8 cellular contexts compared by ENCODE assay signal in genomic region chr15:75451202-75451673, GRCh38. TPM values are rescaled to one million over a fixed set of nuclear protein-coding genes. Genes with fewer than 3 reads are reported as not detected.
A peak's percentile ranks its signal among the peaks of the same experiment; 100 is the strongest.
DNase-seq lines count a peak whose midpoint lies in the region; ATAC-seq and TF ChIP-seq lines count a peak whose summit lies in the region.

No MANE protein-coding gene starts in this region.

- no peak for TF ChIP-seq POLR2A in prostate gland (IDR thresholded peaks at IDR 0.05)

- no peaks in the 10 kb centered on the region for H3K9me3 ChIP-seq in SJSA1 (replicated peaks)
- H3K9me3 ChIP-seq in prostate gland: no peaks in the 10 kb centered on the region

- peaks cover 19% of the 10 kb centered on the region for H3K36me3 ChIP-seq in SJSA1
- no peaks in the 10 kb centered on the region for H3K36me3 ChIP-seq in prostate gland

- H3K27me3 ChIP-seq in SJSA1 (replicated peaks): no peaks in the 10 kb centered on the region
- no peaks in the 10 kb centered on the region for H3K27me3 ChIP-seq in prostate gland (replicated peaks; ENCODE audit: insufficient read depth)

- peaks cover 30% of the 10 kb centered on the region for H3K4me1 ChIP-seq in SJSA1 (replicated peaks)
- peaks cover 11% of the 10 kb centered on the region for H3K4me1 ChIP-seq in prostate gland (replicated peaks)

- TF ChIP-seq CTCF in fibroblast of mammary gland (conservative IDR thresholded peaks at IDR 0.05; ENCODE audit: control insufficient read depth, insufficient read depth, low read depth, low read length) (no peak), prostate gland (IDR thresholded peaks at IDR 0.05) (no peak)

- WGBS in prostate gland: 0% methylated on average over 37 of the region's 45 CpGs

- H3K4me3 ChIP-seq in GM08714 (ENCODE audit: low read length): peak overlapping the region; percentile 81
- peak overlapping the region; percentile 51 for H3K4me3 ChIP-seq in SJSA1
- H3K4me3 ChIP-seq in fibroblast of mammary gland (ENCODE audit: control insufficient read depth, low read depth, low read length): peak overlapping the region; percentile 83
- H3K4me3 ChIP-seq in prostate gland: peak overlapping the region; percentile 77 to 93

- intact Hi-C loops in prostate gland (cut with DNase I): loop anchor here (2.0 to 5.0 kb wide), 3 partner anchors 82 to 174 kb away; partner anchors contain the start of genes MAN2C1, PTPN9 and SNUPN

- ATAC-seq in GM18870 (IDR thresholded peaks at IDR 0.05; ENCODE audit: unreplicated experiment): no peak

- peak overlapping the region; percentile 72 for H3K27ac ChIP-seq in SJSA1
- peak overlapping the region; percentile 98 to 100 for H3K27ac ChIP-seq in prostate gland

- no peak for DNase-seq in SJSA1 (ENCODE audit: low read depth in 1 of 2, low spot score in 2 of 2)
- no peak for DNase-seq in fibroblast of mammary gland (ENCODE audit: low read depth)
- no peak for DNase-seq in prostate gland (ENCODE audit: low spot score)
- no peak for DNase-seq in stimulated activated CD4-positive, alpha-beta T cell treated with anti-CD3 and anti-CD28 coated beads, Interleukin-2, amount 100 ng/mL, for 24 hours
- DNase-seq in KG1 (lab: John Stamatoyannopoulos, UW): no peak
- DNase-seq in NCI-H1105 treated with DMSO at 0.1 percent for 48 hours (lab: John Stamatoyannopoulos, UW): no peak

RNA-seq across cellular contexts. Expression of gene SIN3A, which starts 0.3 kb away (rescaled TPM):
- total RNA-seq in SJSA1 (2014; rRNA removed; shearing (Covaris generic)): 11.7 and 29.4 TPM in 2 replicates
- 10 to 100 TPM; 51.0 to 98.6 TPM for total RNA-seq in prostate gland
